Comparison of ENCODE assay signal across 31 cellular contexts in genomic region chrX:925094-925493, GRCh38.
"Had no signal": no experiment of that assay in that cellular context is flagged by ENCODE, and none has a peak within 500 bp of the region (broad histone marks: within the 10 kb centered on the region; RNA-seq: fewer than 3 reads in every experiment).

No MANE protein-coding gene starts in this region.

- H3K27me3 ChIP-seq: ascending aorta, body of pancreas, brain microvascular endothelial cell, breast epithelium, cardiac muscle cell had no signal

- H3K4me1 ChIP-seq: adrenal gland, ascending aorta, body of pancreas, breast epithelium had no signal

- H3K4me3 ChIP-seq: adrenal gland, ascending aorta, body of pancreas, breast epithelium, cardiac muscle cell had no signal

- FAIRE-seq: astrocyte, bronchial epithelial cell, colon had no signal

- H3K36me3 ChIP-seq: adrenal gland, ascending aorta, brain microvascular endothelial cell, breast epithelium, cardiac muscle cell had no signal

- H3K9me3 ChIP-seq: adrenal gland had no signal

- ATAC-seq: activated naive CD8-positive, alpha-beta T cell treated with anti-CD3 and anti-CD28 coated beads, Interleukin-2, amount 50 U/mL, for 24 hours; activated T-cell treated with anti-CD3 and anti-CD28 coated beads, Interleukin-2, amount 50 U/mL, for 4 hours; activated T-cell treated with anti-CD3 and anti-CD28 coated beads, Interleukin-2, amount 50 U/mL, for 72 hours; activated T-helper 17 cell treated with anti-CD3 and anti-CD28 coated beads, Interleukin-2, amount 50 U/mL, for 72 hours; body of pancreas had no signal

- DNase-seq: activated effector memory CD4-positive, alpha-beta T cell treated with Interleukin-2 at 50 U/mL for 16 hours; activated gamma-delta T cell; activated gamma-delta T cell treated with Interleukin-2 at 50 U/mL for 16 hours; activated naive CD4-positive, alpha-beta T cell; activated naive CD4-positive, alpha-beta T cell treated with anti-CD3 and anti-CD28 coated beads for 36 hours; activated naive CD4-positive, alpha-beta T cell treated with anti-CD3 and anti-CD28 coated beads, Interleukin-2, amount 10 ng/mL, durations not matched to agents 7 days and 5 days; activated naive CD4-positive, alpha-beta T cell treated with anti-CD3 and anti-CD28 coated beads, Interleukin-2, amount 50 U/mL, for 16 hours; activated naive CD4-positive, alpha-beta T cell treated with Interleukin-2 at 50 U/mL for 16 hours; activated naive CD8-positive, alpha-beta T cell treated with anti-CD3 and anti-CD28 coated beads for 36 hours; activated naive CD8-positive, alpha-beta T cell treated with anti-CD3 and anti-CD28 coated beads, Interleukin-2, amount 10 ng/mL, durations not matched to agents 7 days and 5 days; activated naive CD8-positive, alpha-beta T cell treated with anti-CD3 and anti-CD28 coated beads, Interleukin-2, amount 50 U/mL, for 24 hours; activated T-cell treated with anti-CD3 and anti-CD28 coated beads, Interleukin-2, amount 50 U/mL, for 4 hours; activated T-cell treated with anti-CD3 and anti-CD28 coated beads, Interleukin-2, amount 50 U/mL, for 48 hours; activated T-cell treated with anti-CD3 and anti-CD28 coated beads, Interleukin-2, amount 50 U/mL, for 72 hours; amniotic stem cell; amygdala; anterior cingulate cortex; aorta; body of pancreas; brain microvascular endothelial cell; caudate nucleus; central memory CD4-positive, alpha-beta T cell; cerebellar nuclear complex had no signal

- H3K27ac ChIP-seq: adrenal gland, ascending aorta, body of pancreas, brain microvascular endothelial cell, breast epithelium, cardiac muscle cell had no signal
